1 cellular context compared by ENCODE assay signal in the genomic region with DNA sequence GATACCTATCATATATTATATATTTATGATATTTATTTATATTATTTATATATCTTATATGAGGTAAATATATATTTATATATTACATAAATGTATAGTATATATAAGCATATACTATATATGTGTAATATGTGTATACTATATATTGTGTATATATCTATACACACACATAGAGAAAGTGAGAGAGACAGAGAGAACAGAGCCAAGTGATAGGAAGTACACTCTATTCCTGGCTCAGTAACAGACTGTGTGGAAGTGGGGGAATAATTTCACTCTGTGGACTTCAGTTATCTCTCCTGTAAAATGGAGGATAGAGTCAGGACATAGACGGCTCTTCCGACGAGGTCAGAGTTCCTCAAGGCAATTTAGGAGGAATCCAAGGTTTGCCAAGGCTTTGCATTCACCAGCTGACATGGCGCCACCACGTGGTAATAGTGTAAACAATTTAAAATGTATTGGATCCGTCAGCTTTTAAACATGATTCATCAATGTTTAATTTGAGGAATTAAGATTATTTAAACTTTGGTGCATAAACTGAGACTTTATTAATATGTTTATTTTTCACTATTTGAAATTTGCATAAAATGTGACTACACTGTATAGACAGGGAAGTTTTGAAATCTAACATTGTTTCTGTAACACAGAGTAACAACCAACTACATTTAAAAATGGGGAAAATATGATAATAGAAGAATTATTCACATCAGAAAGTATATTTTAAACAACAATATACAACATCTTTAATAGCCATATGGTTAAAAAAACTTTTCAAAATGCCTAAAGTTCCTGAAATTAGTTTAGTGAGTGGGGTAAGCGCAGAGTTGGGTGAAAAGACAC.
TF ChIP-seq lines count a peak whose summit lies in the region.

No MANE protein-coding gene starts in this region.

TF ChIP-seq in HCT116, 20 proteins besides CTCF, POLR2A, EP300 and RAD21 (continued from another document):
- TF ChIP-seq, protein P1, sequence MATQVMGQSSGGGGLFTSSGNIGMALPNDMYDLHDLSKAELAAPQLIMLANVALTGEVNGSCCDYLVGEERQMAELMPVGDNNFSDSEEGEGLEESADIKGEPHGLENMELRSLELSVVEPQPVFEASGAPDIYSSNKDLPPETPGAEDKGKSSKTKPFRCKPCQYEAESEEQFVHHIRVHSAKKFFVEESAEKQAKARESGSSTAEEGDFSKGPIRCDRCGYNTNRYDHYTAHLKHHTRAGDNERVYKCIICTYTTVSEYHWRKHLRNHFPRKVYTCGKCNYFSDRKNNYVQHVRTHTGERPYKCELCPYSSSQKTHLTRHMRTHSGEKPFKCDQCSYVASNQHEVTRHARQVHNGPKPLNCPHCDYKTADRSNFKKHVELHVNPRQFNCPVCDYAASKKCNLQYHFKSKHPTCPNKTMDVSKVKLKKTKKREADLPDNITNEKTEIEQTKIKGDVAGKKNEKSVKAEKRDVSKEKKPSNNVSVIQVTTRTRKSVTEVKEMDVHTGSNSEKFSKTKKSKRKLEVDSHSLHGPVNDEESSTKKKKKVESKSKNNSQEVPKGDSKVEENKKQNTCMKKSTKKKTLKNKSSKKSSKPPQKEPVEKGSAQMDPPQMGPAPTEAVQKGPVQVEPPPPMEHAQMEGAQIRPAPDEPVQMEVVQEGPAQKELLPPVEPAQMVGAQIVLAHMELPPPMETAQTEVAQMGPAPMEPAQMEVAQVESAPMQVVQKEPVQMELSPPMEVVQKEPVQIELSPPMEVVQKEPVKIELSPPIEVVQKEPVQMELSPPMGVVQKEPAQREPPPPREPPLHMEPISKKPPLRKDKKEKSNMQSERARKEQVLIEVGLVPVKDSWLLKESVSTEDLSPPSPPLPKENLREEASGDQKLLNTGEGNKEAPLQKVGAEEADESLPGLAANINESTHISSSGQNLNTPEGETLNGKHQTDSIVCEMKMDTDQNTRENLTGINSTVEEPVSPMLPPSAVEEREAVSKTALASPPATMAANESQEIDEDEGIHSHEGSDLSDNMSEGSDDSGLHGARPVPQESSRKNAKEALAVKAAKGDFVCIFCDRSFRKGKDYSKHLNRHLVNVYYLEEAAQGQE (IDR thresholded peaks at IDR 0.05; ENCODE audit: low read depth): no peak
- TF ChIP-seq SIN3A (IDR thresholded peaks at IDR 0.05; ENCODE audit: low read depth) (no peak), JUND (IDR thresholded peaks at IDR 0.05) (no peak), ZFX (IDR thresholded peaks at IDR 0.05) (no peak)
- TF ChIP-seq, protein P2, sequence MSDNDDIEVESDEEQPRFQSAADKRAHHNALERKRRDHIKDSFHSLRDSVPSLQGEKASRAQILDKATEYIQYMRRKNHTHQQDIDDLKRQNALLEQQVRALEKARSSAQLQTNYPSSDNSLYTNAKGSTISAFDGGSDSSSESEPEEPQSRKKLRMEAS (IDR thresholded peaks at IDR 0.05): peak; percentile 59
